In genomic region chr5:134649163-134649916, GRCh38 we compare ENCODE assay signal across 8 cellular contexts. TPM values are rescaled to one million over a fixed set of nuclear protein-coding genes. Genes with fewer than 3 reads are reported as not detected.
DNase-seq lines count a peak whose midpoint lies in the region; ATAC-seq and TF ChIP-seq lines count a peak whose summit lies in the region.

No MANE protein-coding gene starts in this region.

- no peaks in the 10 kb centered on the region for H3K9me3 Mint-ChIP-seq in osteocyte (ENCODE audit: unreplicated experiment)

- H3K27me3 Mint-ChIP-seq in osteocyte (ENCODE audit: unreplicated experiment): no peaks in the 10 kb centered on the region

- H3K4me1 Mint-ChIP-seq in osteocyte (ENCODE audit: unreplicated experiment): peaks cover 22% of the 10 kb centered on the region

- H3K36me3 Mint-ChIP-seq in osteocyte (ENCODE audit: unreplicated experiment): peaks cover 1% of the 10 kb centered on the region

- peak; percentile 30 to 37 for DNase-seq in activated T-cell treated with anti-CD3 and anti-CD28 coated beads, Interleukin-2, amount 50 U/mL, for 48 hours
- DNase-seq in foreskin fibroblast: peak in 1 of 2 donors; percentile 24
- peak; percentile 83 for DNase-seq in osteocyte (ENCODE audit: extremely low spot score, unreplicated experiment)
- no peak for DNase-seq in medulla oblongata (ENCODE audit: extremely low spot score)
- DNase-seq in dedifferentiated amniotic fluid mesenchymal stem cell (ENCODE audit: extremely low spot score): no peak
- no peak for DNase-seq in SK-N-DZ (ENCODE audit: low spot score)

- peak overlapping the region; percentile 86 for H3K4me3 Mint-ChIP-seq in osteocyte (ENCODE audit: unreplicated experiment)

- no peak for TF ChIP-seq CTCF in foreskin fibroblast (IDR thresholded peaks at IDR 0.05; ENCODE audit: low read depth, low read length)
- TF ChIP-seq CTCF in osteocyte (IDR thresholded peaks at IDR 0.05): no peak

- peak; percentile 5 for ATAC-seq in GM18868 (IDR thresholded peaks at IDR 0.05; ENCODE audit: unreplicated experiment)
- peak; percentile 10 for ATAC-seq in HG03064 (IDR thresholded peaks at IDR 0.05; ENCODE audit: low read depth, unreplicated experiment)

- peak overlapping the region; percentile 98 for H3K27ac Mint-ChIP-seq in osteocyte (ENCODE audit: unreplicated experiment)

- peak overlapping the region; percentile 86 to 98 for H3K4me3 ChIP-seq in foreskin fibroblast (ENCODE audit: low read depth in 1 of 2, low read length in 2 of 2)

RNA-seq across cellular contexts. Expression of gene SEC24A, which starts 0.8 kb away (rescaled TPM):
- 37.2 and 38.9 TPM in 2 replicates for total RNA-seq in osteocyte
- polyA plus RNA-seq in SK-N-DZ (2014; cell fraction: cytosol; rRNA removed): 12.5 and 14.4 TPM in 2 replicates
- 7.2 and 9.1 TPM in 2 replicates for polyA plus RNA-seq in SK-N-DZ (2014; cell fraction: nucleus; rRNA removed)

RNA-seq across cellular contexts. Expression of gene SAR1B, which starts 16.7 kb away (rescaled TPM):
- total RNA-seq in osteocyte: 70.6 and 75.0 TPM in 2 replicates
- polyA plus RNA-seq in SK-N-DZ (2014; cell fraction: cytosol; rRNA removed): 23.9 and 27.0 TPM in 2 replicates
- 19.9 and 34.1 TPM in 2 replicates for polyA plus RNA-seq in SK-N-DZ (2014; cell fraction: nucleus; rRNA removed)

Comparison
In these comparisons a context has a peak if more than half of its experiments do, and no peak if none do; other contexts are left out.
1. DNase-seq: peak in activated T-cell treated with anti-CD3 and anti-CD28 coated beads, Interleukin-2, amount 50 U/mL, for 48 hours (2 of 2) and osteocyte (single experiment); none in medulla oblongata (single experiment), dedifferentiated amniotic fluid mesenchymal stem cell (single experiment) and SK-N-DZ (single experiment).